ENCODE assay signal across 7 cellular contexts in the genomic region with DNA sequence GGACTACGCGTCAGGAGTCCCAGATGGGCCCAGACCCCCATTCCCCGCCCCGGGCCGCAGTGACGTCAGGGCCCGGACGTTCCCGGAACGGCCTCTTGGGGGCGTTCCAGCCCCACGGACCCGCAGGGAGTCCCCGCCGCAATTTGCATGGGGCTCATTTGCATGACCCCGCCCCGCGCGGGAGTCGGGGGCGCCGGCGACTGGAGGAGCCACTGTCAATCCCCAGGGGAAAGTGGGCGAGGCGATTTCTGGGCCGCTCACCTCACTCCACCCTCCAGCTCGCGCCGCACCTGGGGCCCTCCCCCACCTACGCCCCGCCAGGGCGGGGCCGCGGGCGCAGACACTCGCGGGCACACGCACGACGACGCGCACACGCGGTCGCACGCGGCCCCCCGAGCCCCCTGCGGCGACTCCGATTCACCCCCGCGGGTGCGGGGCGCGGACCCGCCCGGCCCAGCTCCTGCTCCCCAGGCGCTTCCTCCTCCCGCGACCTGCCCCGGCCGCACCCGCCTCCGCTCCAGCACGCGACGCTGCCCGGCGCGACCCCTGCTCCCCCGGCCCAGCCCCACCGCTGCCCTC. TPM values are rescaled to one million over a fixed set of nuclear protein-coding genes. Genes with fewer than 3 reads are reported as not detected.
DNase-seq lines count a peak whose midpoint lies in the region; ATAC-seq and TF ChIP-seq lines count a peak whose summit lies in the region.

No MANE protein-coding gene starts in this region.

- peak overlapping the region; percentile 83 for H3K56ac ChIP-seq in mesendoderm (ENCODE audit: low read length)

- no peaks in the 10 kb centered on the region for H3K79me2 ChIP-seq in mesendoderm (ENCODE audit: control insufficient read depth, insufficient read depth, low read length)

- peak overlapping the region; percentile 42 for H3K4me3 Mint-ChIP-seq in activated CD8-positive, alpha-beta T cell treated with anti-CD3 and anti-CD28 coated beads for 36 hours

- H4K8ac ChIP-seq in mesendoderm (ENCODE audit: low read depth, low read length), result no peak overlapping the region

- H3K18ac ChIP-seq in mesendoderm (ENCODE audit: low read length), result peak overlapping the region; percentile 9

- no CpG with 5 or more reads among the region's 73 CpGs for WGBS in mesendoderm (ENCODE audit: extremely low coverage, insufficient coverage, low lambda C conversion rate)

- peak overlapping the region; percentile 56 for H3K9ac ChIP-seq in mesendoderm (ENCODE audit: low read length)

- peaks cover 42% of the 10 kb centered on the region for H3K27me3 ChIP-seq in effector memory CD4-positive, alpha-beta T cell (replicated peaks; ENCODE audit: control insufficient read depth, insufficient read depth, low read length, poor library complexity, severe bottlenecking)
- no peaks in the 10 kb centered on the region for H3K27me3 ChIP-seq in mesendoderm (ENCODE audit: insufficient read depth, low read length, poor library complexity)

- no peaks in the 10 kb centered on the region for H3K9me3 ChIP-seq in effector memory CD4-positive, alpha-beta T cell (ENCODE audit: control insufficient read depth, low read length)

- CTCF ChIA-PET in activated CD8-positive, alpha-beta T cell treated with anti-CD3 and anti-CD28 coated beads for 36 hours (lab: Charles Lee), result interaction anchor here (0.6 to 3.6 kb wide), 19 partner anchors 10 to 340 kb away, joined by 3 to 38 read pairs (median 3); a partner anchor contains a TSS

- H3K4me1 ChIP-seq in effector memory CD4-positive, alpha-beta T cell (ENCODE audit: control insufficient read depth, insufficient read depth, low read length, poor library complexity, severe bottlenecking), result peaks cover 14% of the 10 kb centered on the region
- no peaks in the 10 kb centered on the region for H3K4me1 ChIP-seq in mesendoderm (ENCODE audit: control insufficient read depth, low read depth, low read length)

- H2BK120ac ChIP-seq in mesendoderm (ENCODE audit: low read depth, low read length), result no peak overlapping the region

- H2AK5ac ChIP-seq in mesendoderm (ENCODE audit: low read length), result no peak overlapping the region

- no peaks in the 10 kb centered on the region for H3K9me3 Mint-ChIP-seq in activated CD8-positive, alpha-beta T cell treated with anti-CD3 and anti-CD28 coated beads for 36 hours

- DNase-seq in NCI-H345 treated with DMSO at 0.1 percent for 48 hours (lab: John Stamatoyannopoulos, UW; ENCODE audit: unreplicated experiment) (peak; percentile 83), mesendoderm (peak; percentile 98)
- DNase-seq in activated CD8-positive, alpha-beta T cell treated with anti-CD3 and anti-CD28 coated beads for 36 hours, result peak; percentile 97
- peak; percentile 73 to 76 (median 73) for DNase-seq in effector memory CD4-positive, alpha-beta T cell
- peak; percentile 88 to 92 for DNase-seq in stimulated activated CD8-positive, alpha-beta memory T cell treated with anti-CD3 and anti-CD28 coated beads, Interleukin-15, amount 100 ng/mL, for 48 hours (ENCODE audit: low read depth in 2 of 2)

- H3K27me3 Mint-ChIP-seq in activated CD8-positive, alpha-beta T cell treated with anti-CD3 and anti-CD28 coated beads for 36 hours, result peaks cover 23% of the 10 kb centered on the region

- no peak overlapping the region for H3K23ac ChIP-seq in mesendoderm (ENCODE audit: low read length)

- no peak overlapping the region for H2BK15ac ChIP-seq in mesendoderm (replicated peaks; ENCODE audit: low read depth)

- TF ChIP-seq CTCF in activated CD8-positive, alpha-beta T cell treated with anti-CD3 and anti-CD28 coated beads for 36 hours (IDR thresholded peaks at IDR 0.05), result peak; percentile 90

- H2BK5ac ChIP-seq in mesendoderm (ENCODE audit: low read length), result no peak overlapping the region

- POLR2A ChIA-PET in activated CD8-positive, alpha-beta T cell treated with anti-CD3 and anti-CD28 coated beads for 36 hours (lab: Charles Lee), result interaction anchor here (0.7 to 2.3 kb wide), 8 partner anchors 12 to 176 kb away, joined by 3 to 8 read pairs (median 4); a partner anchor contains a TSS

- H3K27ac Mint-ChIP-seq in activated CD8-positive, alpha-beta T cell treated with anti-CD3 and anti-CD28 coated beads for 36 hours, result no peak overlapping the region

- H3K4me1 Mint-ChIP-seq in activated CD8-positive, alpha-beta T cell treated with anti-CD3 and anti-CD28 coated beads for 36 hours (ENCODE audit: low read depth), result peaks cover 12% of the 10 kb centered on the region

- H3K4ac ChIP-seq in mesendoderm (ENCODE audit: low read depth, low read length), result no peak overlapping the region

- no peaks in the 10 kb centered on the region for H3K79me1 ChIP-seq in mesendoderm (ENCODE audit: low read length)

- ATAC-seq in GM18867 (IDR thresholded peaks at IDR 0.05; ENCODE audit: unreplicated experiment) (peak; percentile 85), HG03064 (IDR thresholded peaks at IDR 0.05; ENCODE audit: low read depth, unreplicated experiment) (peak; percentile 57)
- ATAC-seq in activated CD8-positive, alpha-beta T cell treated with anti-CD3 and anti-CD28 coated beads for 36 hours, result peak; percentile 96

- intact Hi-C loops in activated CD8-positive, alpha-beta T cell treated with anti-CD3 and anti-CD28 coated beads for 36 hours (cut with micrococcal nuclease), result no loop called here

- peak overlapping the region; percentile 36 for H3K4me2 ChIP-seq in mesendoderm (ENCODE audit: low read length)

- H3K36me3 ChIP-seq in effector memory CD4-positive, alpha-beta T cell (ENCODE audit: control insufficient read depth, insufficient read depth, low read length), result no peaks in the 10 kb centered on the region
- no peaks in the 10 kb centered on the region for H3K36me3 ChIP-seq in mesendoderm (ENCODE audit: control insufficient read depth, insufficient read depth, low read length)

- H3K27ac ChIP-seq in effector memory CD4-positive, alpha-beta T cell (ENCODE audit: insufficient read depth, low read length, poor library complexity, severe bottlenecking), result no peak overlapping the region
- no peak overlapping the region for H3K27ac ChIP-seq in mesendoderm (ENCODE audit: low read depth, low read length)

- H3K36me3 Mint-ChIP-seq in activated CD8-positive, alpha-beta T cell treated with anti-CD3 and anti-CD28 coated beads for 36 hours (ENCODE audit: low read depth), result no peaks in the 10 kb centered on the region

- H4K5ac ChIP-seq in mesendoderm (ENCODE audit: low read length), result no peak overlapping the region

- H3K4me3 ChIP-seq in effector memory CD4-positive, alpha-beta T cell (ENCODE audit: insufficient read depth, low read depth, low read length, poor library complexity, severe bottlenecking), result peak overlapping the region; percentile 33
- no peak overlapping the region for H3K4me3 ChIP-seq in mesendoderm (ENCODE audit: low read length)

RNA-seq across cellular contexts. Expression of a gene that starts 13.2 kb away (rescaled TPM):
- 10 to 100 TPM; 64.9 to 68.0 TPM for total RNA-seq in activated CD8-positive, alpha-beta T cell treated with anti-CD3 and anti-CD28 coated beads for 36 hours
- polyA plus RNA-seq in mesendoderm (2013, experiment 1 of 2), result 26.7 TPM
- 26.6 TPM for polyA plus RNA-seq in mesendoderm (2013, experiment 2 of 2)

RNA-seq across cellular contexts. Expression of a gene that starts 19.8 kb away (rescaled TPM):
- 100 to 1,000 TPM in 1 of 2 experiments, 10 to 100 TPM in 1; 94.5 to 102 TPM for total RNA-seq in activated CD8-positive, alpha-beta T cell treated with anti-CD3 and anti-CD28 coated beads for 36 hours
- 13.2 TPM for polyA plus RNA-seq in mesendoderm (2013, experiment 1 of 2)
- polyA plus RNA-seq in mesendoderm (2013, experiment 2 of 2), result 12.9 TPM

RNA-seq across cellular contexts. Expression of a gene that starts 33.2 kb away (rescaled TPM):
- total RNA-seq in activated CD8-positive, alpha-beta T cell treated with anti-CD3 and anti-CD28 coated beads for 36 hours, result 1 to 10 TPM; 5.7 to 9.0 TPM
- polyA plus RNA-seq in mesendoderm (2013, experiment 1 of 2), result 0.27 TPM
- 0.34 TPM for polyA plus RNA-seq in mesendoderm (2013, experiment 2 of 2)

RNA-seq across cellular contexts. Expression of a gene that starts 41.0 kb away (rescaled TPM):
- total RNA-seq in activated CD8-positive, alpha-beta T cell treated with anti-CD3 and anti-CD28 coated beads for 36 hours, result not detected
- polyA plus RNA-seq in mesendoderm (2013, experiment 1 of 2), result not detected
- polyA plus RNA-seq in mesendoderm (2013, experiment 2 of 2), result not detected

RNA-seq across cellular contexts. Expression of a gene that starts 51.2 kb away (rescaled TPM):
- not detected for total RNA-seq in activated CD8-positive, alpha-beta T cell treated with anti-CD3 and anti-CD28 coated beads for 36 hours
- polyA plus RNA-seq in mesendoderm (2013, experiment 1 of 2), result not detected
- polyA plus RNA-seq in mesendoderm (2013, experiment 2 of 2), result not detected
